Comparison of ENCODE assay signal across 9 cellular contexts in the genomic region with DNA sequence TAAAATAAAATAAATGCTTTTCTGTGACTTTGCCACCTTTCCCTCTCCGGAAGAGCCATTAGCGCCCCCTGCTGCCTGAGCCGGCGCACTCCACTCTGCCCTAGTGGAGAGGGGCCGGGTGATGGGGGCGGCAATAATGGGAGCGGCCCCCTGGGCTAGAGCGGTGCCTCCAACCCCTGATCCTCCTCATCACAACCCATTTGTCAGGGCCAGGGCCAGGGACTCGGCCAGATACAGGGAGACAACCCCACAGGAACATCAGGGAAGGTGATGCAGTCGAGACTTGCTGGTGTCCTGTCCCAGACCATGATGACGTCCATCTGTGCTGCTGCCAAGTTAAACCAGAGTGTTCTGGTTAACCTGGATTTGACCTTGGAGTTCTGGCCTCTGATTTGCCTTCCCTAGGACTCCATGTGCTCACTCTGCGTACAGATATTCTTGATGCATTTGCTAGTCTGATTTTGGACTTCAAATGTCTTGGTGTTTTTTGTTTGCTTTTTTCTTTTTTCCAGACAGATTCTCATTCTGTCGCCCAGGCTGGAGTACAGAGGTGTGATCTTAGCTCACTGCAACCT. TPM values are rescaled to one million over a fixed set of nuclear protein-coding genes. Genes with fewer than 3 reads are reported as not detected.
DNase-seq lines count a peak whose midpoint lies in the region; ATAC-seq, FAIRE-seq and TF ChIP-seq lines count a peak whose summit lies in the region.
"Had no signal": no experiment of that assay in that cellular context is flagged by ENCODE, and none has a peak within 500 bp of the region (broad histone marks: within the 10 kb centered on the region; RNA-seq: fewer than 3 reads in every experiment).

No MANE protein-coding gene starts in this region.

- no peak overlapping the region for H3K9ac ChIP-seq in PC-3 (ENCODE audit: low read length)

- H3K79me2 ChIP-seq in PC-3 (ENCODE audit: low read length) = no peaks in the 10 kb centered on the region

- H4K20me1 ChIP-seq in PC-3 (ENCODE audit: low read length) = no peaks in the 10 kb centered on the region

- H3K27ac ChIP-seq in A549 (peak overlapping the region; percentile 50 to 72), PC-3 (ENCODE audit: low read length) (no peak overlapping the region), brain microvascular endothelial cell (no peak overlapping the region), tibial nerve (peak overlapping the region in 1 of 4 donors; percentile 67)

- no peak for FAIRE-seq in A549 (lab: Jason Lieb, UNC)

- POLR2A ChIA-PET in A549 (lab: Yijun Ruan, JAX) (no interaction called here), PC-3 (lab: Charles Lee; ENCODE audit: unreplicated experiment) (no interaction called here)

- H3F3A ChIP-seq in PC-3 (ENCODE audit: low read length, unreplicated experiment) = no peaks in the 10 kb centered on the region

- TF ChIP-seq CTCF in A549 (IDR thresholded peaks at IDR 0.05) = peak; percentile 81
- TF ChIP-seq CTCF in GM12872 (IDR thresholded peaks at IDR 0.05; ENCODE audit: insufficient read depth, low read depth, low read length) = peak; percentile 60
- TF ChIP-seq CTCF in PC-3 (conservative IDR thresholded peaks at IDR 0.05; ENCODE audit: low read depth, low read length) = peak; percentile 78
- TF ChIP-seq CTCF in brain microvascular endothelial cell (IDR thresholded peaks at IDR 0.05; ENCODE audit: low read depth, low read length, missing control alignments) = peak; percentile 82
- TF ChIP-seq CTCF in tibial nerve (IDR thresholded peaks at IDR 0.05) = peak in 4 of 5 experiments; percentile 19 to 62 (median 31)

- TF ChIP-seq POLR2A in A549 (IDR thresholded peaks at IDR 0.05; ENCODE audit: low read length) (no peak), tibial nerve (IDR thresholded peaks at IDR 0.05) (no peak)

- no TSS peak for BruUV-seq in PC-3 (replicated peaks; lab: Mats Ljungman, UMichigan)

- in situ Hi-C loops in brain microvascular endothelial cell (cut with HindIII; ENCODE audit: low pct_ligation_motif_present, low sequenced_read_pairs) = no loop called here

- H3K36me3 ChIP-seq in PC-3 (ENCODE audit: low read depth, low read length) (no peaks in the 10 kb centered on the region), brain microvascular endothelial cell (replicated peaks) (no peaks in the 10 kb centered on the region), tibial nerve (no peaks in the 10 kb centered on the region)

- TF ChIP-seq EP300 in A549 (IDR thresholded peaks at IDR 0.05) = no peak
- peak in 1 of 2 donors; percentile 66 for TF ChIP-seq EP300 in tibial nerve (IDR thresholded peaks at IDR 0.05)

- peak overlapping the region; percentile 68 for H3K4me2 ChIP-seq in A549
- H3K4me2 ChIP-seq in PC-3 (ENCODE audit: low read length) = peak overlapping the region; percentile 35; the same call in 1 of the 2 replicates

- H2AFZ ChIP-seq in PC-3 (ENCODE audit: low read length) = peak overlapping the region; percentile 62

- TF ChIP-seq RAD21 in A549 (conservative IDR thresholded peaks at IDR 0.05 in 1 of 2, IDR thresholded peaks at IDR 0.05 in 1 of 2) = peak; percentile 59 to 63

- WGBS in A549 (ENCODE audit: missing lambda C conversion rate) = 11% methylated on average over 13 of the region's 13 CpGs
- WGBS in tibial nerve, 2 donors = 25 to 26% methylated on average over 13 of the region's 13 CpGs

- DNase-seq in A549 (ENCODE audit: low read depth in 1 of 2, low spot score in 1 of 2) (peak; percentile 66 to 86), PC-3 (peak; percentile 64), brain microvascular endothelial cell (peak; percentile 87), left lobe of liver (ENCODE audit: low spot score) (peak; percentile 94), tibial nerve (ENCODE audit: low spot score in 2 of 2) (peak; percentile 39 to 61), cerebellum (ENCODE audit: low spot score) (no peak)

- H3K4me3 ChIP-seq in A549 (peak overlapping the region; percentile 40), PC-3 (ENCODE audit: low read length) (no peak overlapping the region), brain microvascular endothelial cell (ENCODE audit: low read depth, low read length) (no peak overlapping the region), tibial nerve (no peak overlapping the region)

- ATAC-seq in A549 (peak; percentile 98 to 99), PC-3 (peak; percentile 78), left lobe of liver (peak; percentile 94), HG02571 (IDR thresholded peaks at IDR 0.05; ENCODE audit: unreplicated experiment) (no peak)
- ATAC-seq: effector memory CD8-positive, alpha-beta T cell had no signal

- intact Hi-C loops in PC-3 (cut with micrococcal nuclease) = loop anchor here (1.0 kb wide), 1 partner anchor 62 kb away; a partner anchor contains a TSS

- H3K4me1 ChIP-seq in A549 (peaks cover 13% of the 10 kb centered on the region), PC-3 (ENCODE audit: insufficient read depth, low read length) (peaks cover 7% of the 10 kb centered on the region), tibial nerve (peaks cover 0 to 6% (median 0%) of the 10 kb centered on the region in 4 donors)

- H3K9me2 ChIP-seq in PC-3 (replicated peaks; ENCODE audit: low read length) = no peaks in the 10 kb centered on the region

- H3K27me3 ChIP-seq in PC-3 (ENCODE audit: low read length) (no peaks in the 10 kb centered on the region), brain microvascular endothelial cell (replicated peaks) (no peaks in the 10 kb centered on the region), tibial nerve (no peaks in the 10 kb centered on the region)

- CTCF ChIA-PET in A549 (lab: Yijun Ruan, JAX) (interaction anchor here (0.6 to 3.1 kb wide), 19 partner anchors 8 to 1158 kb away, joined by 3 to 16 read pairs (median 4); no protein-coding TSS in a partner anchor), PC-3 (lab: Charles Lee) (no interaction called here)

- H3K9me3 ChIP-seq in A549 (no peaks in the 10 kb centered on the region), PC-3 (ENCODE audit: low read length) (no peaks in the 10 kb centered on the region), tibial nerve (no peaks in the 10 kb centered on the region)

TF ChIP-seq in A549, 52 proteins besides CTCF, POLR2A, EP300 and RAD21:
- TF ChIP-seq SMC3 (IDR thresholded peaks at IDR 0.05) = peak; percentile 45; the same call in 1 of the 3 replicates
- no peak for TF ChIP-seq POLR2AphosphoS2 (conservative IDR thresholded peaks at IDR 0.05; ENCODE audit: low read length)

RNA-seq across cellular contexts. Expression of a gene that starts 46.1 kb away (rescaled TPM):
- polyA plus RNA-seq in A549 (2011; rRNA removed) (60.7 and 74.9 TPM in 2 replicates), A549 (2017; fragmentation: RNase III; extraction: RNeasy Plus Mini Kit Qiagen cat#74134 plus additional on column Dnase treatment) (26.3 to 30.0 TPM (median 29.8 TPM) in 3 replicates)
- polyA plus RNA-seq in A549 (2012; cell fraction: cytosol; rRNA removed) = 38.8 and 45.8 TPM in 2 replicates
- polyA plus RNA-seq in A549 (2012; cell fraction: nucleus; rRNA removed) = 70.9 and 75.0 TPM in 2 replicates
- 95.2 and 107 TPM in 2 replicates for polyA minus RNA-seq in A549 (2011; rRNA and poly(A)+ RNA removed)
- total RNA-seq in PC-3 (2014; rRNA removed) (53.8 and 61.8 TPM in 2 replicates), left lobe of liver (29.7 TPM), tibial nerve (100 to 1,000 TPM in 3 of 4 donors, 10 to 100 TPM in 1; 72.8 to 124 (median 113) TPM), cerebellum (162 TPM)

Comparison
In these comparisons a context has a peak if more than half of its experiments do, and no peak if none do; other contexts are left out.
1. H3K27ac ChIP-seq: peak in A549 (2 of 2); none in PC-3 (single experiment) and brain microvascular endothelial cell (single experiment).
2. CTCF ChIP-seq: peak in every context shown above with its lines; median percentile 82 in brain microvascular endothelial cell; 81 in A549; 78 in PC-3; 60 in GM12872; 31 in tibial nerve.